Comparison of ENCODE assay signal across 9 cellular contexts in genomic region chr18:42298744-42299685, GRCh38.
A peak's percentile ranks its signal among the peaks of the same experiment; 100 is the strongest.
DNase-seq lines count a peak whose midpoint lies in the region; ATAC-seq, FAIRE-seq and TF ChIP-seq lines count a peak whose summit lies in the region.
"Had no signal": no experiment of that assay in that cellular context is flagged by ENCODE, and none has a peak within 500 bp of the region (broad histone marks: within the 10 kb centered on the region; RNA-seq: fewer than 3 reads in every experiment).

No MANE protein-coding gene starts in this region.

- no peaks in the 10 kb centered on the region for H3K36me3 Mint-ChIP-seq in GM23338 (ENCODE audit: low read depth)
- H3K36me3 Mint-ChIP-seq in osteocyte (ENCODE audit: unreplicated experiment) = no peaks in the 10 kb centered on the region

- H4K20me1 ChIP-seq in GM23338 (replicated peaks; ENCODE audit: insufficient read depth) = no peaks in the 10 kb centered on the region

- H3K36me3 ChIP-seq in GM23338 (ENCODE audit: insufficient read depth) = no peaks in the 10 kb centered on the region
- H3K36me3 ChIP-seq in upper lobe of left lung = no peaks in the 10 kb centered on the region

- H3K27ac Mint-ChIP-seq in GM23338 (no peak overlapping the region), osteocyte (ENCODE audit: unreplicated experiment) (no peak overlapping the region)

- WGBS in upper lobe of left lung, 2 donors = 37 to 43% methylated on average over 15 of the region's 15 CpGs

- H3K4me1 ChIP-seq in GM23338 (ENCODE audit: insufficient read depth) = no peaks in the 10 kb centered on the region
- H3K4me1 ChIP-seq in upper lobe of left lung = no peaks in the 10 kb centered on the region

- peak; percentile 91 to 98 for TF ChIP-seq CTCF in GM23338 (conservative IDR thresholded peaks at IDR 0.05; ENCODE audit: low read depth in 2 of 2)
- peak; percentile 91 for TF ChIP-seq CTCF in osteocyte (IDR thresholded peaks at IDR 0.05)
- TF ChIP-seq CTCF in upper lobe of left lung (IDR thresholded peaks at IDR 0.05) = peak in 5 of 6 experiments; percentile 63 to 84 (median 71)

- H3K4me3 ChIP-seq in GM23338 = no peak overlapping the region
- no peak overlapping the region for H3K4me3 ChIP-seq in upper lobe of left lung
- H3K4me3 ChIP-seq: skin epidermis had no signal

- no peaks in the 10 kb centered on the region for H3F3A ChIP-seq in GM23338 (replicated peaks; ENCODE audit: low read depth)

- H3K4me1 Mint-ChIP-seq in GM23338 (peaks cover 3% of the 10 kb centered on the region), osteocyte (ENCODE audit: unreplicated experiment) (peaks cover 2% of the 10 kb centered on the region)

- H3K9me3 Mint-ChIP-seq in GM23338 = no peaks in the 10 kb centered on the region
- no peaks in the 10 kb centered on the region for H3K9me3 Mint-ChIP-seq in osteocyte (ENCODE audit: unreplicated experiment)

- H3K27ac ChIP-seq in GM23338 (ENCODE audit: low read depth) (no peak overlapping the region), upper lobe of left lung (no peak overlapping the region)

- no peak for TF ChIP-seq EP300 in upper lobe of left lung (IDR thresholded peaks at IDR 0.05)

- no peaks in the 10 kb centered on the region for H3K9me2 ChIP-seq in GM23338 (ENCODE audit: insufficient read depth)

- no peak for TF ChIP-seq POLR2A in upper lobe of left lung (IDR thresholded peaks at IDR 0.05)

- ATAC-seq in GM23338 = peak; percentile 93
- ATAC-seq in upper lobe of left lung (ENCODE audit: low FRiP score in 2 of 2) = peak in 1 of 2 donors; percentile 92

- H3K4me3 Mint-ChIP-seq in GM23338 = no peak overlapping the region
- H3K4me3 Mint-ChIP-seq in osteocyte (ENCODE audit: unreplicated experiment) = no peak overlapping the region

- H3K9me3 ChIP-seq in upper lobe of left lung = no peaks in the 10 kb centered on the region

- no peak overlapping the region for H3K4me2 ChIP-seq in GM23338

- peak; percentile 89 for DNase-seq in GM23338 (ENCODE audit: low spot score)
- peak; percentile 58 for DNase-seq in LHCN-M2 (ENCODE audit: low read depth)
- peak; percentile 66 for DNase-seq in RKO (ENCODE audit: low spot score)
- peak; percentile 76 for DNase-seq in activated effector memory CD4-positive, alpha-beta T cell treated with anti-CD3 and anti-CD28 coated beads, Interleukin-2, amount 50 U/mL, for 16 hours
- peak; percentile 19 to 47 for DNase-seq in frontal cortex (ENCODE audit: low spot score in 2 of 2)
- DNase-seq in osteocyte (ENCODE audit: extremely low spot score, unreplicated experiment) = peak; percentile 86
- peak in 1 of 2 donors; percentile 52 for DNase-seq in upper lobe of left lung

- H3K27me3 ChIP-seq in GM23338 (ENCODE audit: insufficient read depth) (no peaks in the 10 kb centered on the region), upper lobe of left lung (no peaks in the 10 kb centered on the region)

- H3K79me2 ChIP-seq in GM23338 (replicated peaks; ENCODE audit: insufficient read depth) = no peaks in the 10 kb centered on the region

- H2AFZ ChIP-seq in GM23338 = peak overlapping the region; percentile 86

- FAIRE-seq in G401.6 (lab: Jason Lieb, UNC) = peak; percentile 71
- FAIRE-seq in frontal cortex (lab: Jason Lieb, UNC) = peak; percentile 82

- H3K27me3 Mint-ChIP-seq in GM23338 (ENCODE audit: insufficient read depth, low read depth, poor library complexity) (no peaks in the 10 kb centered on the region), osteocyte (ENCODE audit: unreplicated experiment) (peaks cover 12% of the 10 kb centered on the region)

TF ChIP-seq in GM23338, 12 proteins besides CTCF, POLR2A, EP300 and RAD21 (continues in another document):
- TF ChIP-seq ZNF462 (CRISPR knock-in tag; IDR thresholded peaks at IDR 0.05) (no peak), ZNF114 (CRISPR knock-in tag; IDR thresholded peaks at IDR 0.05) (no peak), EZH2 (IDR thresholded peaks at IDR 0.05; ENCODE audit: low read depth, unreplicated experiment) (no peak), EZH2phosphoT487 (IDR thresholded peaks at IDR 0.05; ENCODE audit: unreplicated experiment) (no peak), STAT1 (IDR thresholded peaks at IDR 0.05; ENCODE audit: unreplicated experiment) (no peak), CREB1 (CRISPR knock-in tag; IDR thresholded peaks at IDR 0.05; ENCODE audit: low read depth) (no peak), REST (IDR thresholded peaks at IDR 0.05; ENCODE audit: unreplicated experiment) (no peak), ZNF331 (CRISPR knock-in tag; IDR thresholded peaks at IDR 0.05; ENCODE audit: low read depth) (no peak), POLR2AphosphoS5 (IDR thresholded peaks at IDR 0.05; ENCODE audit: low read depth) (no peak)
